32 cellular contexts compared by ENCODE assay signal in genomic region chr14:33758545-33758944, GRCh38.
"Had no signal": no experiment of that assay in that cellular context is flagged by ENCODE, and none has a peak within 500 bp of the region (broad histone marks: within the 10 kb centered on the region; RNA-seq: fewer than 3 reads in every experiment).

No MANE protein-coding gene starts in this region.

- ATAC-seq: activated CD4-positive, alpha-beta T cell treated with anti-CD3 and anti-CD28 coated beads for 36 hours; activated CD4-positive, CD25-positive, alpha-beta regulatory T cell treated with anti-CD3 and anti-CD28 coated beads, Interleukin-2, amount 50 U/mL, for 24 hours; activated CD8-positive, alpha-beta memory T cell treated with anti-CD3 and anti-CD28 coated beads, Interleukin-2, amount 10 ng/mL, durations not matched to agents 7 days and 5 days; activated CD8-positive, alpha-beta T cell treated with anti-CD3 and anti-CD28 coated beads, Interleukin-2, amount 10 ng/mL, durations not matched to agents 7 days and 5 days; activated naive CD8-positive, alpha-beta T cell treated with anti-CD3 and anti-CD28 coated beads, Interleukin-2, amount 50 U/mL, for 24 hours; WTC11 had no signal

- H3K36me3 ChIP-seq: ascending aorta, brain microvascular endothelial cell, breast epithelium, WERI-Rb-1 had no signal

- H3K27ac ChIP-seq: ascending aorta, brain microvascular endothelial cell, breast epithelium, WERI-Rb-1 had no signal

- FAIRE-seq: TTC549 had no signal

- H3K9me3 ChIP-seq: ascending aorta, breast epithelium had no signal

- DNase-seq: activated CD4-positive, alpha-beta memory T cell treated with anti-CD3 and anti-CD28 coated beads, Interleukin-2, amount 10 ng/mL, durations not matched to agents 7 days and 5 days; activated CD4-positive, alpha-beta T cell treated with anti-CD3 and anti-CD28 coated beads for 1 hour; activated CD4-positive, alpha-beta T cell treated with anti-CD3 and anti-CD28 coated beads for 36 hours; activated CD4-positive, alpha-beta T cell treated with anti-CD3 and anti-CD28 coated beads for 48 hours; activated CD4-positive, alpha-beta T cell treated with anti-CD3 and anti-CD28 coated beads, Interleukin-2, amount 10 ng/mL, durations not matched to agents 7 days and 5 days; activated CD4-positive, alpha-beta T cell treated with anti-CD3 and anti-CD28 coated beads, Interleukin-2, amount 50 U/mL, for 48 hours; activated CD4-positive, CD25-positive, alpha-beta regulatory T cell; activated CD8-positive, alpha-beta memory T cell treated with anti-CD3 and anti-CD28 coated beads for 24 hours; activated CD8-positive, alpha-beta memory T cell treated with anti-CD3 and anti-CD28 coated beads, Interleukin-2, amount 10 ng/mL, durations not matched to agents 7 days and 5 days; activated CD8-positive, alpha-beta memory T cell treated with anti-CD3 and anti-CD28 coated beads, Interleukin-2, amount 50 U/mL, for 48 hours; activated CD8-positive, alpha-beta T cell treated with anti-CD3 and anti-CD28 coated beads, Interleukin-2, amount 10 ng/mL, durations not matched to agents 7 days and 5 days; activated effector memory CD4-positive, alpha-beta T cell treated with Interleukin-2 at 50 U/mL for 16 hours; activated gamma-delta T cell; activated naive CD4-positive, alpha-beta T cell treated with anti-CD3 and anti-CD28 coated beads, Interleukin-2, amount 10 ng/mL, durations not matched to agents 7 days and 5 days; activated naive CD4-positive, alpha-beta T cell treated with Interleukin-2 at 50 U/mL for 16 hours; activated naive CD8-positive, alpha-beta T cell treated with anti-CD3 and anti-CD28 coated beads, Interleukin-2, amount 10 ng/mL, durations not matched to agents 7 days and 5 days; activated naive CD8-positive, alpha-beta T cell treated with anti-CD3 and anti-CD28 coated beads, Interleukin-2, amount 50 U/mL, for 24 hours; activated T-cell treated with anti-CD3 and anti-CD28 coated beads, Interleukin-2, amount 50 U/mL, for 24 hours; activated T-cell treated with anti-CD3 and anti-CD28 coated beads, Interleukin-2, amount 50 U/mL, for 48 hours; amygdala; anterior cingulate cortex; brain microvascular endothelial cell; central memory CD4-positive, alpha-beta T cell; T-helper 1 cell; T-helper 2 cell; T-helper 9 cell; WERI-Rb-1 had no signal

- H3K27me3 ChIP-seq: ascending aorta, brain microvascular endothelial cell, breast epithelium had no signal

- H3K4me3 ChIP-seq: ascending aorta, breast epithelium had no signal

- H3K4me1 ChIP-seq: ascending aorta, breast epithelium had no signal
